Comparison of ENCODE assay signal across 36 cellular contexts in the genomic region with DNA sequence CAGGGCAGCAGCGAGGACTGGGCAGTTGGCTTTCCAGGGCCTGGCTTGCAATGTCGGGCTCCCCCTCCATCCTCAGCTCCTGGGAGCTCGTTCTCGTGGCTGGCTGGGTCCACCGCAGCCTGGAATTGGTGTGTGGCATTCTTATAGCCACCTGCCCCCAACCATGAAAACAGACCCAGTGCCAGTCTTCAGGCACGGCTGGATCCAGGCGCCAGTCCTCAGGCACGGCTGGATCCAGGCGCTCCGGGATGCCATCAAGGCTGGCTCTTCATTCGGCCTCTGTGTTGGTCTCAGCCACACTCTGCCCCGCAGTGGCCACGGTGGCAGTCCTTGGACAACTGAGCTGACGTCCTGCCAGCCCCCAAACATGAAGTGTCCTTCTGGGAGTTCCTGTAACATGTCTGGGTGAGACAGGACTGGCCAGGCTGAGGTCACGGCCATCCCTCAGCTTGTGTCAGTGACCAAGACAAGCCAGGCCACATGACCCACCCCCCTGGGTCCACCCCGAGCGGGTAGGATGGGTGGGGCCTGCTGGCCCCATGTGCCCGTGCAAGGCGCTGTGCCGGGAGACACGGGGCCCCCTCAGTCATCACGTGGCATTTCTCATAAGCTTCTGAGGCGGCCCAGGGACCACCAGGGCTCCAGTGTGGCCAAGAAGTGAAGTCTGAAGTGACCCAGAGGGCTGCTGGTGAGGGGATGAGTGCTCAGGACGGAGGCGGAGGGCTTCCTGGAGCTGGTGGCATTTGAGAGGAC.
DNase-seq lines count a peak whose midpoint lies in the region; ATAC-seq and TF ChIP-seq lines count a peak whose summit lies in the region.
"Had no signal": no experiment of that assay in that cellular context is flagged by ENCODE, and none has a peak within 500 bp of the region (broad histone marks: within the 10 kb centered on the region; RNA-seq: fewer than 3 reads in every experiment).

No MANE protein-coding gene starts in this region.

- H3K9me3 ChIP-seq in RWPE2 (ENCODE audit: severe bottlenecking): no peaks in the 10 kb centered on the region
- H3K9me3 ChIP-seq: prostate gland, upper lobe of left lung had no signal

- H3K9me3 Mint-ChIP-seq in activated CD8-positive, alpha-beta memory T cell treated with anti-CD3 and anti-CD28 coated beads, Interleukin-2, amount 10 ng/mL, durations not matched to agents 7 days and 5 days (ENCODE audit: low read depth): no peaks in the 10 kb centered on the region
- no peaks in the 10 kb centered on the region for H3K9me3 Mint-ChIP-seq in memory B cell
- H3K9me3 Mint-ChIP-seq in type B pancreatic cell: no peaks in the 10 kb centered on the region
- peaks cover 0 to 2% of the 10 kb centered on the region in 2 donors for H3K9me3 Mint-ChIP-seq in stimulated activated naive B cell treated with anti-CD40 and anti-IgM and Interleukin-4, amounts not matched to agents 10 μg/mL and 1 μg/mL and 100 μg/mL, for 72 hours
- H3K9me3 Mint-ChIP-seq: activated CD4-positive, alpha-beta memory T cell treated with anti-CD3 and anti-CD28 coated beads for 36 hours; HFFc6; T-helper 1 cell treated with Interleukin-12 subunit alpha and Interleukin-12 subunit beta and Interleukin-4 antibody, amounts not matched to agents 30 μg/mL and 1 μg/mL, for 36 hours had no signal

- no peak overlapping the region for H3K27ac ChIP-seq in RWPE2 (ENCODE audit: poor library complexity, severe bottlenecking)
- H3K27ac ChIP-seq: coronary artery, prostate gland, RWPE1, SK-N-MC, upper lobe of left lung had no signal

- H3K27ac Mint-ChIP-seq in activated CD8-positive, alpha-beta memory T cell treated with anti-CD3 and anti-CD28 coated beads, Interleukin-2, amount 10 ng/mL, durations not matched to agents 7 days and 5 days: no peak overlapping the region
- no peak overlapping the region for H3K27ac Mint-ChIP-seq in memory B cell
- H3K27ac Mint-ChIP-seq in type B pancreatic cell: no peak overlapping the region
- H3K27ac Mint-ChIP-seq in stimulated activated naive B cell treated with anti-CD40 and anti-IgM and Interleukin-4, amounts not matched to agents 10 μg/mL and 1 μg/mL and 100 μg/mL, for 72 hours: no peak overlapping the region
- H3K27ac Mint-ChIP-seq: activated CD4-positive, alpha-beta memory T cell treated with anti-CD3 and anti-CD28 coated beads for 36 hours; activated naive CD8-positive, alpha-beta T cell; CD4-positive, CD25-positive, alpha-beta regulatory T cell; HFFc6; IgD-negative memory B cell; T-helper 1 cell treated with Interleukin-12 subunit alpha and Interleukin-12 subunit beta and Interleukin-4 antibody, amounts not matched to agents 30 μg/mL and 1 μg/mL, for 36 hours had no signal

- H3K4me3 ChIP-seq in RWPE2 (ENCODE audit: severe bottlenecking): no peak overlapping the region
- H3K4me3 ChIP-seq: coronary artery, prostate gland, SK-N-MC, upper lobe of left lung had no signal

- TF ChIP-seq CTCF in RWPE2 (IDR thresholded peaks at IDR 0.05; ENCODE audit: poor library complexity, severe bottlenecking) (no peak), type B pancreatic cell (conservative IDR thresholded peaks at IDR 0.05) (no peak), GM10266 (IDR thresholded peaks at IDR 0.05; ENCODE audit: control insufficient read depth, insufficient read depth, low read depth, missing control alignments) (no peak)

- peaks cover 38% of the 10 kb centered on the region for H3K27me3 ChIP-seq in RWPE2 (ENCODE audit: insufficient read depth, poor library complexity, severe bottlenecking)

- H3K36me3 Mint-ChIP-seq in activated CD8-positive, alpha-beta memory T cell treated with anti-CD3 and anti-CD28 coated beads, Interleukin-2, amount 10 ng/mL, durations not matched to agents 7 days and 5 days: no peaks in the 10 kb centered on the region
- H3K36me3 Mint-ChIP-seq in memory B cell (peaks cover 2% of the 10 kb centered on the region), type B pancreatic cell (no peaks in the 10 kb centered on the region)
- peaks cover 8 to 10% of the 10 kb centered on the region in 2 donors for H3K36me3 Mint-ChIP-seq in stimulated activated naive B cell treated with anti-CD40 and anti-IgM and Interleukin-4, amounts not matched to agents 10 μg/mL and 1 μg/mL and 100 μg/mL, for 72 hours
- H3K36me3 Mint-ChIP-seq: activated CD4-positive, alpha-beta memory T cell treated with anti-CD3 and anti-CD28 coated beads for 36 hours; CD4-positive, CD25-positive, alpha-beta regulatory T cell had no signal

- H3K27me3 Mint-ChIP-seq in activated CD8-positive, alpha-beta memory T cell treated with anti-CD3 and anti-CD28 coated beads, Interleukin-2, amount 10 ng/mL, durations not matched to agents 7 days and 5 days: peaks cover 15% of the 10 kb centered on the region
- H3K27me3 Mint-ChIP-seq in memory B cell: peaks cover 15% of the 10 kb centered on the region
- no peaks in the 10 kb centered on the region for H3K27me3 Mint-ChIP-seq in type B pancreatic cell
- peaks cover 40 to 51% of the 10 kb centered on the region in 2 donors for H3K27me3 Mint-ChIP-seq in stimulated activated naive B cell treated with anti-CD40 and anti-IgM and Interleukin-4, amounts not matched to agents 10 μg/mL and 1 μg/mL and 100 μg/mL, for 72 hours

- no peaks in the 10 kb centered on the region for H3K36me3 ChIP-seq in RWPE2 (ENCODE audit: low read depth)
- H3K36me3 ChIP-seq: prostate gland, upper lobe of left lung had no signal

- H3K4me1 ChIP-seq in RWPE2 (ENCODE audit: insufficient read depth, poor library complexity, severe bottlenecking): no peaks in the 10 kb centered on the region
- H3K4me1 ChIP-seq: prostate gland had no signal

- H3K4me3 Mint-ChIP-seq in activated CD8-positive, alpha-beta memory T cell treated with anti-CD3 and anti-CD28 coated beads, Interleukin-2, amount 10 ng/mL, durations not matched to agents 7 days and 5 days: no peak overlapping the region
- H3K4me3 Mint-ChIP-seq in memory B cell (peak overlapping the region; percentile 27), type B pancreatic cell (no peak overlapping the region)
- no peak overlapping the region for H3K4me3 Mint-ChIP-seq in stimulated activated naive B cell treated with anti-CD40 and anti-IgM and Interleukin-4, amounts not matched to agents 10 μg/mL and 1 μg/mL and 100 μg/mL, for 72 hours
- H3K4me3 Mint-ChIP-seq: activated CD4-positive, alpha-beta memory T cell treated with anti-CD3 and anti-CD28 coated beads for 36 hours; activated naive CD8-positive, alpha-beta T cell; CD4-positive, CD25-positive, alpha-beta regulatory T cell; HFFc6; T-helper 1 cell treated with Interleukin-12 subunit alpha and Interleukin-12 subunit beta and Interleukin-4 antibody, amounts not matched to agents 30 μg/mL and 1 μg/mL, for 36 hours had no signal

- CTCF ChIA-PET in activated CD8-positive, alpha-beta memory T cell treated with anti-CD3 and anti-CD28 coated beads, Interleukin-2, amount 10 ng/mL, durations not matched to agents 7 days and 5 days (lab: Charles Lee): no interaction called here

- ATAC-seq in activated CD8-positive, alpha-beta memory T cell treated with anti-CD3 and anti-CD28 coated beads, Interleukin-2, amount 10 ng/mL, durations not matched to agents 7 days and 5 days: no peak
- ATAC-seq in RWPE2 (ENCODE audit: low read depth) (0 out of 3 replicates have a peak, but pooled peaks have one; percentile 3), memory B cell (ENCODE audit: low read depth) (no peak)
- no peak for ATAC-seq in stimulated activated naive B cell treated with anti-CD40 and anti-IgM and Interleukin-4, amounts not matched to agents 10 μg/mL and 1 μg/mL and 100 μg/mL, for 72 hours (replicated peaks)
- ATAC-seq: activated CD4-positive, CD25-positive, alpha-beta regulatory T cell treated with anti-CD3 and anti-CD28 coated beads, Interleukin-2, amount 50 U/mL, for 24 hours had no signal

- peak; percentile 35 for DNase-seq in activated CD8-positive, alpha-beta memory T cell treated with anti-CD3 and anti-CD28 coated beads, Interleukin-2, amount 10 ng/mL, durations not matched to agents 7 days and 5 days
- no peak for DNase-seq in activated CD8-positive, alpha-beta memory T cell treated with anti-CD3 and anti-CD28 coated beads, Interleukin-2, amount 50 U/mL, for 4 hours
- DNase-seq in RWPE2 (ENCODE audit: low spot score): peak; percentile 81
- DNase-seq in memory B cell (ENCODE audit: low spot score in 2 of 2): no peak
- DNase-seq in type B pancreatic cell (ENCODE audit: extremely low spot score, unreplicated experiment): peak; percentile 64
- DNase-seq in putamen (ENCODE audit: low spot score): no peak
- DNase-seq in GM10266 (ENCODE audit: extremely low spot score): no peak
- no peak for DNase-seq in stimulated activated naive B cell treated with anti-CD40 and anti-IgM and Interleukin-4, amounts not matched to agents 10 μg/mL and 1 μg/mL and 100 μg/mL, for 72 hours
- DNase-seq: activated CD4-positive, alpha-beta memory T cell treated with anti-CD3 and anti-CD28 coated beads for 36 hours; activated effector memory CD4-positive, alpha-beta T cell treated with Interleukin-2 at 50 U/mL for 16 hours; activated T-cell treated with anti-CD3 and anti-CD28 coated beads for 4 hours; AML-193; aorta; Calu3; CD4-positive, CD25-positive, alpha-beta regulatory T cell; DND-41; effector CD8-positive, alpha-beta T cell; GF-D8; HFFc6; hypothalamus; left cardiac atrium; mesenchymal stem cell; NCI-H1048; NCI-H1694; NCI-H510A; stimulated activated CD4-positive, alpha-beta T cell treated with anti-CD3 and anti-CD28 coated beads, Interleukin-15, amount 100 ng/mL, for 24 hours; stimulated activated CD4-positive, alpha-beta T cell treated with anti-CD3 and anti-CD28 coated beads, Interleukin-4, amount 100 ng/mL, for 4 hours; upper lobe of left lung had no signal

- no peaks in the 10 kb centered on the region for H3K4me1 Mint-ChIP-seq in activated CD8-positive, alpha-beta memory T cell treated with anti-CD3 and anti-CD28 coated beads, Interleukin-2, amount 10 ng/mL, durations not matched to agents 7 days and 5 days
- H3K4me1 Mint-ChIP-seq in memory B cell (no peaks in the 10 kb centered on the region), type B pancreatic cell (ENCODE audit: unreplicated experiment) (no peaks in the 10 kb centered on the region)
- peaks cover 0 to 4% of the 10 kb centered on the region in 2 donors for H3K4me1 Mint-ChIP-seq in stimulated activated naive B cell treated with anti-CD40 and anti-IgM and Interleukin-4, amounts not matched to agents 10 μg/mL and 1 μg/mL and 100 μg/mL, for 72 hours
- H3K4me1 Mint-ChIP-seq: IgD-negative memory B cell had no signal

Comparison
In these comparisons a context has a peak if more than half of its experiments do, and no peak if none do; other contexts are left out.
1. DNase-seq: peak in activated CD8-positive, alpha-beta memory T cell treated with anti-CD3 and anti-CD28 coated beads, Interleukin-2, amount 10 ng/mL, durations not matched to agents 7 days and 5 days (single experiment), RWPE2 (single experiment) and type B pancreatic cell (single experiment); none in activated CD8-positive, alpha-beta memory T cell treated with anti-CD3 and anti-CD28 coated beads, Interleukin-2, amount 50 U/mL, for 4 hours (single experiment), memory B cell (0 of 2), putamen (single experiment), GM10266 (single experiment) and stimulated activated naive B cell treated with anti-CD40 and anti-IgM and Interleukin-4, amounts not matched to agents 10 μg/mL and 1 μg/mL and 100 μg/mL, for 72 hours (single experiment).